ENCODE assay signal across 19 cellular contexts in the genomic region with DNA sequence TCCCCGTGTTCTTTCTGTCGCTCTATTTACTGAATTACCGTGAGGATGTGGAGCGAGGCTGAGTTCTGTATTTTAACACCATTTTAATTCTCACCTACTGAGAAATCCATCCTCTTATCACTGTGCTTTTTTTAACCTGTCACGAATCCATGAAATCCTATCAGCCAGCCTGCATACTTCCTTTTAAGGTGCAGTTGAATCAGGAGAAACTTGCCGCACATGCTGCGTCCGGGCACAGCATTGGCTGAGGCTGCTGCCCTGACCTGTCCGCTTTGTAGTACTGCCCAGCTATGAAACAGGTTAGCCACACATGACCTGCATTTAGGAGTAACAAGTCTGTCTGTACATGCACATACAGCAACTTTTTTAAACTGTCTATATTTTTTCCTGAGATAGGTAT.
DNase-seq lines count a peak whose midpoint lies in the region; ATAC-seq and TF ChIP-seq lines count a peak whose summit lies in the region.
"Had no signal": no experiment of that assay in that cellular context is flagged by ENCODE, and none has a peak within 500 bp of the region (broad histone marks: within the 10 kb centered on the region; RNA-seq: fewer than 3 reads in every experiment).

No MANE protein-coding gene starts in this region.

- no peak for DNase-seq in left ventricle myocardium inferior
- DNase-seq in left ventricle myocardium superior = no peak
- peak in 1 of 3 donors; percentile 64 for DNase-seq in right cardiac atrium
- no peak for DNase-seq in gastrocnemius medialis
- DNase-seq in anterior cingulate cortex (lab: John Stamatoyannopoulos, UW) = no peak
- no peak for DNase-seq in stimulated activated CD8-positive, alpha-beta memory T cell treated with anti-CD3 and anti-CD28 coated beads, Interleukin-4, amount 100 ng/mL, for 48 hours
- no peak for DNase-seq in GM10266 (ENCODE audit: extremely low spot score)
- DNase-seq: activated CD8-positive, alpha-beta memory T cell treated with anti-CD3 and anti-CD28 coated beads, Interleukin-2, amount 50 U/mL, for 48 hours; activated effector memory CD4-positive, alpha-beta T cell treated with Interleukin-2 at 50 U/mL for 16 hours; effector CD4-positive, alpha-beta T cell; islet precursor cell; NCI-H1436 treated with DMSO at 0.1 percent for 48 hours; NCI-H2171 treated with DMSO at 0.1 percent for 48 hours; T-helper 17 cell had no signal

- in situ Hi-C loops in gastrocnemius medialis (cut with MboI; ENCODE audit: low sequenced_read_pairs in 4 of 4) = no loop called here

- peak in 1 of 2 donors; percentile 9 for TF ChIP-seq POLR2A in gastrocnemius medialis (IDR thresholded peaks at IDR 0.05)

- H3K27ac ChIP-seq in left ventricle myocardium inferior (replicated peaks) (peak overlapping the region; percentile 79), right cardiac atrium (ENCODE audit: low read length) (peak overlapping the region; percentile 78), gastrocnemius medialis (peak overlapping the region; percentile 77 to 80 (median 79))
- H3K27ac ChIP-seq: A549; BLaER1 treated with 17β-estradiol and CSF1 and Interleukin-3, amounts not matched to agents 10 nM and 100 nM; VCaP had no signal

- H3K4me1 ChIP-seq in left ventricle myocardium inferior (peaks cover 48% of the 10 kb centered on the region), right cardiac atrium (ENCODE audit: control insufficient read depth, insufficient read depth, low read length) (peaks cover 13% of the 10 kb centered on the region), gastrocnemius medialis (peaks cover 29 to 46% of the 10 kb centered on the region in 2 donors)

- H3K4me3 ChIP-seq in left ventricle myocardium inferior (peak overlapping the region; percentile 16), right cardiac atrium (ENCODE audit: low read length) (no peak overlapping the region), gastrocnemius medialis (no peak overlapping the region)
- H3K4me3 ChIP-seq: A549; BLaER1 treated with 17β-estradiol and CSF1 and Interleukin-3, amounts not matched to agents 10 nM and 100 nM had no signal

- intact Hi-C loops in left ventricle myocardium inferior (cut with micrococcal nuclease) = no loop called here
- intact Hi-C loops in left ventricle myocardium superior (cut with micrococcal nuclease) = no loop called here
- intact Hi-C loops in right cardiac atrium (cut with DNase I) = no loop called here
- intact Hi-C loops in gastrocnemius medialis (cut with DNase I; ENCODE audit: low total_unique reads) = loop anchor here (2.0 kb wide), 1 partner anchor 27 kb away; no protein-coding TSS in a partner anchor

- H3K9me3 ChIP-seq in left ventricle myocardium inferior (replicated peaks) (no peaks in the 10 kb centered on the region), right cardiac atrium (ENCODE audit: control insufficient read depth, low read length) (no peaks in the 10 kb centered on the region), gastrocnemius medialis (no peaks in the 10 kb centered on the region)
- H3K9me3 ChIP-seq: A549; BLaER1 treated with 17β-estradiol and CSF1 and Interleukin-3, amounts not matched to agents 10 nM and 100 nM had no signal

- TF ChIP-seq CTCF in left ventricle myocardium inferior (IDR thresholded peaks at IDR 0.05; ENCODE audit: borderline replicate concordance) (no peak), gastrocnemius medialis (IDR thresholded peaks at IDR 0.05 in 4 of 5, conservative IDR thresholded peaks at IDR 0.05 in 1 of 5) (no peak), GM10266 (IDR thresholded peaks at IDR 0.05; ENCODE audit: control insufficient read depth, insufficient read depth, low read depth, missing control alignments) (no peak)

- 45% methylated on average over 9 of the region's 9 CpGs for whole genome bisulfite sequencing in right cardiac atrium

- no peaks in the 10 kb centered on the region for H3K27me3 ChIP-seq in left ventricle myocardium inferior (ENCODE audit: low read depth)
- no peaks in the 10 kb centered on the region for H3K27me3 ChIP-seq in right cardiac atrium (ENCODE audit: control insufficient read depth, insufficient read depth)
- no peaks in the 10 kb centered on the region for H3K27me3 ChIP-seq in gastrocnemius medialis

- ATAC-seq in left ventricle myocardium superior = no peak
- ATAC-seq in right cardiac atrium = peak; percentile 33 to 34
- ATAC-seq in gastrocnemius medialis = peak in 1 of 2 donors; percentile 49
- no peak for ATAC-seq in HG02981 (IDR thresholded peaks at IDR 0.05; ENCODE audit: unreplicated experiment)
- ATAC-seq: A549; stimulated activated memory B cell treated with anti-CD40 and anti-IgM and Interleukin-4, amounts not matched to agents 10 μg/mL and 1 μg/mL and 100 μg/mL, for 72 hours; T-helper 17 cell had no signal

- no peaks in the 10 kb centered on the region for H3K36me3 ChIP-seq in left ventricle myocardium inferior
- H3K36me3 ChIP-seq in gastrocnemius medialis = no peaks in the 10 kb centered on the region
- H3K36me3 ChIP-seq: BLaER1 treated with 17β-estradiol and CSF1 and Interleukin-3, amounts not matched to agents 10 nM and 100 nM had no signal

Comparison
In these comparisons a context has a peak if more than half of its experiments do, and no peak if none do; other contexts are left out.
1. ATAC-seq: peak in right cardiac atrium (2 of 2); none in left ventricle myocardium superior (single experiment) and HG02981 (single experiment).
2. Peak in every context shown above with its lines, with median percentiles within 50 percentile points of each other: H3K27ac ChIP-seq.